2 cellular contexts compared by ENCODE assay signal in the genomic region with DNA sequence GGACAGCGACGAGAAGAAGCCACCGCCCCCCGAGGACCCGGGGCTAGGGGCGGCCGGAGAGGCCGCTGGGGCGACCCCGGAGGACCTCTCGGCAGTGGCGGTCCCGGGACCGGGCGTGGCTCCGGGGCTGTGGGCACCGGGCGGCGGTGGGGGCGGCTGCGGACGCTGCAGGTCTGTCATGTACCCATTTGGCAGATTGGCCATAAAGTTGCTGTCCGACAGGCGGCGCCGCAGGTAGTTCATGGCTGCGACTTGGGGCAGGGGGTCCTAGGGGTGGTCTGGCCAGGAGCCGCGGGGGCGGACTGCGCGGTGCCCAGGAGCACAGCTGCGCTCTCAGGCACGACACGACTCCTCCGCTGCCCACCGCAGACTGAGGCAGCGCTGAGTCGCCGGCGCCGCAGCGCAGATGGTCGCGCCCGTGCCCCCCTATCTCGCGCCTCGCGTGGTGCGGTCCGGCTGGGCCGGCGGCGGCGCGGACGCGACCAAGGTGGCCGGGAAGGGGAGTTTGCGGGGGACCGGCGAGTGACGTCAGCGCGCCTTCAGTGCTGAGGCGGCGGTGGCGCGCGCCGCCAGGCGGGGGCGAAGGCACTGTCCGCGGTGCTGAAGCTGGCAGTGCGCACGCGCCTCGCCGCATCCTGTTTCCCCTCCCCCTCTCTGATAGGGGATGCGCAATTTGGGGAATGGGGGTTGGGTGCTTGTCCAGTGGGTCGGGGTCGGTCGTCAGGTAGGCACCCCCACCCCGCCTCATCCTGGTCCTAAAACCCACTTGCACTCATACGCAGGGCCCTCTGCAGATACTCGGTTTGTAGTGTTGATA.
TF ChIP-seq lines count a peak whose summit lies in the region.

A gene (minus strand): TSS at position 372 of the 817 bp plus-strand sequence. CDS start 129 bp downstream, at position 243.

TF ChIP-seq in IMR-90, 13 proteins besides CTCF, POLR2A, EP300 and RAD21:
- TF ChIP-seq NFE2L2 (IDR thresholded peaks at IDR 0.05; ENCODE audit: low read depth, low read length) (no peak), MAZ (IDR thresholded peaks at IDR 0.05; ENCODE audit: borderline replicate concordance, low read depth, low read length) (peak; percentile 73; the same call in 1 of the 2 replicates), CHD1 (IDR thresholded peaks at IDR 0.05; ENCODE audit: low read depth, low read length) (peak; percentile 95; the same call in 1 of the 2 replicates), CEBPB (IDR thresholded peaks at IDR 0.05; ENCODE audit: low read depth, low read length) (no peak), BHLHE40 (IDR thresholded peaks at IDR 0.05; ENCODE audit: low read depth, low read length) (peak; percentile 96), SMC3 (IDR thresholded peaks at IDR 0.05; ENCODE audit: low read depth, low read length) (no peak; the same call in 1 of the 2 replicates)
- TF ChIP-seq, protein P1, sequence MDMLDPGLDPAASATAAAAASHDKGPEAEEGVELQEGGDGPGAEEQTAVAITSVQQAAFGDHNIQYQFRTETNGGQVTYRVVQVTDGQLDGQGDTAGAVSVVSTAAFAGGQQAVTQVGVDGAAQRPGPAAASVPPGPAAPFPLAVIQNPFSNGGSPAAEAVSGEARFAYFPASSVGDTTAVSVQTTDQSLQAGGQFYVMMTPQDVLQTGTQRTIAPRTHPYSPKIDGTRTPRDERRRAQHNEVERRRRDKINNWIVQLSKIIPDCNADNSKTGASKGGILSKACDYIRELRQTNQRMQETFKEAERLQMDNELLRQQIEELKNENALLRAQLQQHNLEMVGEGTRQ (IDR thresholded peaks at IDR 0.05; ENCODE audit: low read depth, low read length), result no peak

TF ChIP-seq in PFSK-1, 5 proteins besides CTCF, POLR2A, EP300 and RAD21:
- TF ChIP-seq POLR2AphosphoS5 (IDR thresholded peaks at IDR 0.05; ENCODE audit: low read depth, low read length) (no peak), TAF1 (IDR thresholded peaks at IDR 0.05; ENCODE audit: borderline replicate concordance, insufficient read depth, low read length) (0 out of 2 replicates have a peak, but pooled peaks have one; percentile 42), SIN3A (IDR thresholded peaks at IDR 0.05; ENCODE audit: borderline replicate concordance, insufficient read depth, low read length) (peak; percentile 79; the same call in 1 of the 2 replicates), FOXP2 (optimal IDR thresholded peaks at IDR 0.05; ENCODE audit: borderline replicate concordance, extremely low read depth, extremely low read length, insufficient read depth) (no peak)
- TF ChIP-seq, protein P2, sequence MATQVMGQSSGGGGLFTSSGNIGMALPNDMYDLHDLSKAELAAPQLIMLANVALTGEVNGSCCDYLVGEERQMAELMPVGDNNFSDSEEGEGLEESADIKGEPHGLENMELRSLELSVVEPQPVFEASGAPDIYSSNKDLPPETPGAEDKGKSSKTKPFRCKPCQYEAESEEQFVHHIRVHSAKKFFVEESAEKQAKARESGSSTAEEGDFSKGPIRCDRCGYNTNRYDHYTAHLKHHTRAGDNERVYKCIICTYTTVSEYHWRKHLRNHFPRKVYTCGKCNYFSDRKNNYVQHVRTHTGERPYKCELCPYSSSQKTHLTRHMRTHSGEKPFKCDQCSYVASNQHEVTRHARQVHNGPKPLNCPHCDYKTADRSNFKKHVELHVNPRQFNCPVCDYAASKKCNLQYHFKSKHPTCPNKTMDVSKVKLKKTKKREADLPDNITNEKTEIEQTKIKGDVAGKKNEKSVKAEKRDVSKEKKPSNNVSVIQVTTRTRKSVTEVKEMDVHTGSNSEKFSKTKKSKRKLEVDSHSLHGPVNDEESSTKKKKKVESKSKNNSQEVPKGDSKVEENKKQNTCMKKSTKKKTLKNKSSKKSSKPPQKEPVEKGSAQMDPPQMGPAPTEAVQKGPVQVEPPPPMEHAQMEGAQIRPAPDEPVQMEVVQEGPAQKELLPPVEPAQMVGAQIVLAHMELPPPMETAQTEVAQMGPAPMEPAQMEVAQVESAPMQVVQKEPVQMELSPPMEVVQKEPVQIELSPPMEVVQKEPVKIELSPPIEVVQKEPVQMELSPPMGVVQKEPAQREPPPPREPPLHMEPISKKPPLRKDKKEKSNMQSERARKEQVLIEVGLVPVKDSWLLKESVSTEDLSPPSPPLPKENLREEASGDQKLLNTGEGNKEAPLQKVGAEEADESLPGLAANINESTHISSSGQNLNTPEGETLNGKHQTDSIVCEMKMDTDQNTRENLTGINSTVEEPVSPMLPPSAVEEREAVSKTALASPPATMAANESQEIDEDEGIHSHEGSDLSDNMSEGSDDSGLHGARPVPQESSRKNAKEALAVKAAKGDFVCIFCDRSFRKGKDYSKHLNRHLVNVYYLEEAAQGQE (IDR thresholded peaks at IDR 0.05; ENCODE audit: insufficient read depth in 1 of 2, low read depth in 2 of 2, low read length in 2 of 2), result peak; percentile 96 to 98
